In the genomic region with DNA sequence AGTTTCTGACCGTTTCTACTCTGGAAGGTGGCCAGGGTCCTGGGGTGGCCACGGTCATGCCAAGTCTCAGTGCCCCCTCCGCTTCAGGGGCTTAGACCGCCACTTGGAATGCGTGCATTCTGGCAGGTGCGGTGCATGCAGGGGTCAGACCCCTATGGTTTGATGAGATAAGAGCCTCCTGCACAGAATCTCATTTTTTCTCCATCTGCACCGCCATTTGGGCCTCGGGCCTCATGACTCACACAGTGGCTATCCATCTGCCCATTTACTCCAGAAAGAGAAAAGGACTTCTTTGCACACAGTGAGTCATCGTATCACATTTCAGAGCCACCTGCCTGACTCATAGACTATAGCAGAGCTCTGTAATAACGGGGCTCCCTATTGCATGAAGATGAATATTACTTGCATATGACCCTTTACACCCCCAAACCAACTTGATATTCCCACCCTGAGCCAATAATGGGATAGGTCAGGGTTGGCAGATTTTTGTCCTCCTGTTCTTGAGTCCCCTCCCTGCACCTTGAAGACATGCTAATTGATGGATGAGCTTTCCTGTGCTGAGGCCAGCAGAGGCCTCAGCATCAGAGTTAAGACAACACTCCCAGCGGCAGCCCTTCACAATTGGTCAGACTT, we compare ENCODE assay signal across 10 cellular contexts.
DNase-seq lines count a peak whose midpoint lies in the region; ATAC-seq and TF ChIP-seq lines count a peak whose summit lies in the region.
"Had no signal": no experiment of that assay in that cellular context is flagged by ENCODE, and none has a peak within 500 bp of the region (broad histone marks: within the 10 kb centered on the region; RNA-seq: fewer than 3 reads in every experiment).

No MANE protein-coding gene starts in this region.

- no peaks in the 10 kb centered on the region for H3K27me3 Mint-ChIP-seq in type B pancreatic cell

- peak; percentile 9 for DNase-seq in NK-92 treated with Interleukin-12 subunit alpha and Interleukin-12 subunit beta, amount 100 ng/mL, for 24 hours (lab: John Stamatoyannopoulos, UW)
- DNase-seq in NK-92 (lab: John Stamatoyannopoulos, UW; ENCODE audit: unreplicated experiment) (no peak), RKO (ENCODE audit: low spot score) (peak; percentile 91), fibroblast of pulmonary artery (ENCODE audit: low read depth) (peak; percentile 88), type B pancreatic cell (ENCODE audit: extremely low spot score, unreplicated experiment) (no peak), ecto neural progenitor cell (ENCODE audit: low spot score) (no peak), GM10266 (ENCODE audit: extremely low spot score) (no peak)
- DNase-seq: NCI-H1930 had no signal

- no peaks in the 10 kb centered on the region for H3K36me3 Mint-ChIP-seq in type B pancreatic cell

- TF ChIP-seq CTCF in fibroblast of pulmonary artery (IDR thresholded peaks at IDR 0.05; ENCODE audit: low read length, missing control alignments), result no peak
- TF ChIP-seq CTCF in type B pancreatic cell (conservative IDR thresholded peaks at IDR 0.05), result no peak
- no peak for TF ChIP-seq CTCF in GM10266 (IDR thresholded peaks at IDR 0.05; ENCODE audit: control insufficient read depth, insufficient read depth, low read depth, missing control alignments)

- peak overlapping the region; percentile 24 for H3K4me3 Mint-ChIP-seq in type B pancreatic cell

- H3K4me1 Mint-ChIP-seq in type B pancreatic cell (ENCODE audit: unreplicated experiment), result peaks cover 16% of the 10 kb centered on the region

- peaks cover 12% of the 10 kb centered on the region for H3K9me3 Mint-ChIP-seq in type B pancreatic cell

- H3K4me3 ChIP-seq in fibroblast of pulmonary artery (replicated peaks; ENCODE audit: low read depth, low read length), result no peak overlapping the region
- H3K4me3 ChIP-seq: BLaER1 treated with 17β-estradiol and CSF1 and Interleukin-3, amounts not matched to agents 10 nM and 100 nM had no signal

- no peak for ATAC-seq in HG03442 (IDR thresholded peaks at IDR 0.05; ENCODE audit: unreplicated experiment)

- H3K27ac Mint-ChIP-seq in type B pancreatic cell, result peak overlapping the region; percentile 65

Comparison
In these comparisons a context has a peak if more than half of its experiments do, and no peak if none do; other contexts are left out.
1. DNase-seq: peak in NK-92 treated with Interleukin-12 subunit alpha and Interleukin-12 subunit beta, amount 100 ng/mL, for 24 hours (single experiment), RKO (single experiment) and fibroblast of pulmonary artery (single experiment); none in NK-92 (single experiment), type B pancreatic cell (single experiment), ecto neural progenitor cell (single experiment) and GM10266 (single experiment).